Comparison of ENCODE assay signal across 9 cellular contexts in genomic region chr7:3300221-3300650, GRCh38. TPM values are rescaled to one million over a fixed set of nuclear protein-coding genes. Genes with fewer than 3 reads are reported as not detected.
DNase-seq lines count a peak whose midpoint lies in the region; ATAC-seq and TF ChIP-seq lines count a peak whose summit lies in the region.
"Had no signal": no experiment of that assay in that cellular context is flagged by ENCODE, and none has a peak within 500 bp of the region (broad histone marks: within the 10 kb centered on the region; RNA-seq: fewer than 3 reads in every experiment).

No MANE protein-coding gene starts in this region.

- H3K9me3 ChIP-seq in mesodermal cell (ENCODE audit: control insufficient read depth, low read length): no peaks in the 10 kb centered on the region
- H3K9me3 ChIP-seq: adrenal gland had no signal

- no peak for ATAC-seq in HG02852 (IDR thresholded peaks at IDR 0.05; ENCODE audit: unreplicated experiment)
- ATAC-seq in GM18511 (IDR thresholded peaks at IDR 0.05; ENCODE audit: unreplicated experiment): no peak

- H3K4me1 ChIP-seq in mesodermal cell (ENCODE audit: control insufficient read depth, insufficient read depth, low read length, poor library complexity, severe bottlenecking): no peaks in the 10 kb centered on the region

- WGBS in mesodermal cell (ENCODE audit: insufficient coverage in 2 of 2), 2 experiments: 6 to 9% methylated on average over 19 to 20 of the region's 20 CpGs

- H3K27ac ChIP-seq in brain microvascular endothelial cell: no peak overlapping the region
- H3K27ac ChIP-seq in mesodermal cell (ENCODE audit: low read depth, low read length, severe bottlenecking): no peak overlapping the region
- H3K27ac ChIP-seq: adrenal gland had no signal

- H3K27me3 ChIP-seq in brain microvascular endothelial cell (replicated peaks): peaks cover 2% of the 10 kb centered on the region
- H3K27me3 ChIP-seq: adrenal gland had no signal

- H3K4me3 ChIP-seq in HFF-Myc (replicated peaks; ENCODE audit: low read depth, low read length) (peak overlapping the region; percentile 33), brain microvascular endothelial cell (ENCODE audit: low read depth, low read length) (peak overlapping the region; percentile 48), mesodermal cell (ENCODE audit: extremely low read depth, insufficient read depth, low read length, poor library complexity, severe bottlenecking) (peak overlapping the region; percentile 46)

- no peak for TF ChIP-seq CTCF in HFF-Myc (IDR thresholded peaks at IDR 0.05; ENCODE audit: low read depth, low read length, missing control alignments)
- no peak for TF ChIP-seq CTCF in brain microvascular endothelial cell (IDR thresholded peaks at IDR 0.05; ENCODE audit: low read depth, low read length, missing control alignments)
- no peak for TF ChIP-seq CTCF in GM20000 (IDR thresholded peaks at IDR 0.05; ENCODE audit: extremely low read depth, missing control alignments)

- no peaks in the 10 kb centered on the region for H3K36me3 ChIP-seq in brain microvascular endothelial cell (replicated peaks)
- no peaks in the 10 kb centered on the region for H3K36me3 ChIP-seq in mesodermal cell (ENCODE audit: control insufficient read depth, insufficient read depth, low read length)
- H3K36me3 ChIP-seq: adrenal gland had no signal

- in situ Hi-C loops in brain microvascular endothelial cell (cut with HindIII; ENCODE audit: low pct_ligation_motif_present, low sequenced_read_pairs): no loop called here

- DNase-seq in A172 (ENCODE audit: low spot score): peak; percentile 30
- DNase-seq in HFF-Myc (ENCODE audit: extremely low read depth, low read depth): peak; percentile 22
- DNase-seq in brain microvascular endothelial cell: peak; percentile 9
- no peak for DNase-seq in GM20000 (ENCODE audit: low spot score)
- no peak for DNase-seq in stimulated activated naive CD4-positive, alpha-beta T cell treated with Interleukin-2 at 50 U/mL for 16 hours (lab: John Stamatoyannopoulos, UW)

RNA-seq across cellular contexts. Expression of gene SDK1, which starts 0.8 kb away (rescaled TPM):
- total RNA-seq in A172 (2014; rRNA removed; shearing (Covaris generic)): 1.8 and 2.5 TPM in 2 replicates
- 4.8 TPM for polyA plus RNA-seq in mesodermal cell (2013, experiment 1 of 2)
- polyA plus RNA-seq in mesodermal cell (2013, experiment 2 of 2): 5.6 TPM

Comparison
In these comparisons a context has a peak if more than half of its experiments do, and no peak if none do; other contexts are left out.
1. DNase-seq: peak in A172 (single experiment), HFF-Myc (single experiment) and brain microvascular endothelial cell (single experiment); none in GM20000 (single experiment) and stimulated activated naive CD4-positive, alpha-beta T cell treated with Interleukin-2 at 50 U/mL for 16 hours (single experiment).
2. Peak in every context shown above with its lines, with median percentiles within 50 percentile points of each other: H3K4me3 ChIP-seq.